1 cellular context compared by ENCODE assay signal in genomic region chr19:50909240-50910070, GRCh38.
TF ChIP-seq lines count a peak whose summit lies in the region.

No MANE protein-coding gene starts in this region.

TF ChIP-seq in endothelial cell of umbilical vein, 7 proteins besides CTCF, POLR2A, EP300 and RAD21:
- TF ChIP-seq MYC (IDR thresholded peaks at IDR 0.05; ENCODE audit: low read depth, low read length) (no peak), GATA2 (IDR thresholded peaks at IDR 0.05; ENCODE audit: insufficient read depth, insufficient read length, low read depth, low read length) (no peak), JUN (IDR thresholded peaks at IDR 0.05; ENCODE audit: borderline replicate concordance, insufficient read depth, insufficient read length, low read depth) (no peak), POLR2AphosphoS5 (IDR thresholded peaks at IDR 0.05; ENCODE audit: insufficient read depth, low read depth, low read length) (no peak), EZH2 (IDR thresholded peaks at IDR 0.05; ENCODE audit: borderline replicate concordance, low read depth, low read length, severe bottlenecking) (no peak), FOS (IDR thresholded peaks at IDR 0.05; ENCODE audit: borderline replicate concordance, insufficient read depth, low read length) (no peak)
- TF ChIP-seq, protein P1, sequence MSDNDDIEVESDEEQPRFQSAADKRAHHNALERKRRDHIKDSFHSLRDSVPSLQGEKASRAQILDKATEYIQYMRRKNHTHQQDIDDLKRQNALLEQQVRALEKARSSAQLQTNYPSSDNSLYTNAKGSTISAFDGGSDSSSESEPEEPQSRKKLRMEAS (IDR thresholded peaks at IDR 0.05; ENCODE audit: insufficient read depth, insufficient read length) = no peak
TF ChIP-seq in endothelial cell of umbilical vein: peak in this region for 0.
